Comparison of ENCODE assay signal across 11 cellular contexts in genomic region chr16:81740163-81740562, GRCh38. TPM values are rescaled to one million over a fixed set of nuclear protein-coding genes. Genes with fewer than 3 reads are reported as not detected.
DNase-seq lines count a peak whose midpoint lies in the region; ATAC-seq, FAIRE-seq and TF ChIP-seq lines count a peak whose summit lies in the region.
"Had no signal": no experiment of that assay in that cellular context is flagged by ENCODE, and none has a peak within 500 bp of the region (broad histone marks: within the 10 kb centered on the region; RNA-seq: fewer than 3 reads in every experiment).

No MANE protein-coding gene starts in this region.

- H3K4me1 Mint-ChIP-seq in natural killer cell, result peaks cover 7 to 19% of the 10 kb centered on the region in 2 donors

- H3K36me3 Mint-ChIP-seq in natural killer cell, result no peaks in the 10 kb centered on the region

- H3K4me3 Mint-ChIP-seq in natural killer cell, result no peak overlapping the region
- H3K4me3 Mint-ChIP-seq: T-helper 17 cell had no signal

- H3K27ac Mint-ChIP-seq in natural killer cell, result no peak overlapping the region
- H3K27ac Mint-ChIP-seq: T-helper 17 cell had no signal

- intact Hi-C loops in natural killer cell (cut with micrococcal nuclease), result no loop called here

- no peaks in the 10 kb centered on the region for H3K27me3 Mint-ChIP-seq in natural killer cell (ENCODE audit: low read depth in 2 of 2)

- in situ Hi-C loops in G401 (cut with HindIII; ENCODE audit: low sequenced_read_pairs), result loop anchor here (25.0 kb wide), 1 partner anchor 353 kb away; no protein-coding TSS in a partner anchor

- no peak for TF ChIP-seq CTCF in natural killer cell (IDR thresholded peaks at IDR 0.05)

- H3K9me3 Mint-ChIP-seq in natural killer cell, result no peaks in the 10 kb centered on the region

- ATAC-seq in GM21528 (IDR thresholded peaks at IDR 0.05; ENCODE audit: low FRiP score, unreplicated experiment) (peak; percentile 56), HG03442 (IDR thresholded peaks at IDR 0.05; ENCODE audit: unreplicated experiment) (peak; percentile 65), natural killer cell (no peak)
- ATAC-seq: left lung, T-helper 17 cell had no signal

- FAIRE-seq in GM18507 (lab: Jason Lieb, UNC), result peak; percentile 87

- DNase-seq in GM18507 (ENCODE audit: extremely low spot score, insufficient read length, low read depth), result no peak
- DNase-seq in iPS-NIHi11 (ENCODE audit: low spot score), result peak; percentile 37
- no peak for DNase-seq in natural killer cell
- DNase-seq in SW 1271 (lab: John Stamatoyannopoulos, UW), result no peak
- DNase-seq in G401 (ENCODE audit: low spot score), result no peak
- DNase-seq in DMS 273 (lab: John Stamatoyannopoulos, UW; ENCODE audit: unreplicated experiment), result no peak
- DNase-seq: EL, left lung, T-helper 17 cell had no signal

RNA-seq across cellular contexts. Expression of gene PLCG2, which starts 38.9 kb away (rescaled TPM):
- 100 to 1,000 TPM; 250 to 298 (median 285) TPM for total RNA-seq in natural killer cell
- total RNA-seq in G401 (2014; rRNA removed; shearing (Covaris generic)), result 34.8 and 42.4 TPM in 2 replicates

Comparison
In these comparisons a context has a peak if more than half of its experiments do, and no peak if none do; other contexts are left out.
1. ATAC-seq: peak in GM21528 (single experiment) and HG03442 (single experiment); none in natural killer cell (0 of 3).